ENCODE assay signal across 10 cellular contexts in genomic region chr16:50259334-50260205, GRCh38. TPM values are rescaled to one million over a fixed set of nuclear protein-coding genes. Genes with fewer than 3 reads are reported as not detected.
DNase-seq lines count a peak whose midpoint lies in the region; ATAC-seq and TF ChIP-seq lines count a peak whose summit lies in the region.
"Had no signal": no experiment of that assay in that cellular context is flagged by ENCODE, and none has a peak within 500 bp of the region (broad histone marks: within the 10 kb centered on the region; RNA-seq: fewer than 3 reads in every experiment).

No MANE protein-coding gene starts in this region.

- intact Hi-C loops in natural killer cell (cut with micrococcal nuclease): no loop called here

- H3K27ac ChIP-seq in ectodermal cell (ENCODE audit: insufficient read depth, low read depth, low read length, poor library complexity, severe bottlenecking): peak overlapping the region; percentile 67
- H3K27ac ChIP-seq: body of pancreas had no signal

- no peaks in the 10 kb centered on the region for H3K27me3 ChIP-seq in ectodermal cell (ENCODE audit: control insufficient read depth, insufficient read depth, low read length, poor library complexity, severe bottlenecking)
- H3K27me3 ChIP-seq: body of pancreas had no signal

- no peaks in the 10 kb centered on the region for H3K9me3 Mint-ChIP-seq in natural killer cell

- no peaks in the 10 kb centered on the region for H3K9me3 ChIP-seq in ectodermal cell (ENCODE audit: control insufficient read depth, low read length)
- H3K9me3 ChIP-seq: body of pancreas had no signal

- ATAC-seq in natural killer cell (no peak), HG02610 (IDR thresholded peaks at IDR 0.05; ENCODE audit: unreplicated experiment) (no peak), GM19467 (IDR thresholded peaks at IDR 0.05; ENCODE audit: unreplicated experiment) (no peak)
- ATAC-seq: body of pancreas; naive thymus-derived CD4-positive, alpha-beta T cell had no signal

- H3K36me3 Mint-ChIP-seq in natural killer cell: no peaks in the 10 kb centered on the region

- H3K4me1 ChIP-seq in ectodermal cell (ENCODE audit: control insufficient read depth, insufficient read depth, low read length): peaks cover 12% of the 10 kb centered on the region
- H3K4me1 ChIP-seq: body of pancreas had no signal

- peak overlapping the region; percentile 2 for H3K4me3 Mint-ChIP-seq in natural killer cell

- no peak overlapping the region for H3K4me3 ChIP-seq in ectodermal cell (ENCODE audit: insufficient read depth, low read depth, low read length)
- H3K4me3 ChIP-seq: body of pancreas had no signal

- TF ChIP-seq CTCF in natural killer cell (IDR thresholded peaks at IDR 0.05): no peak

- DNase-seq in CD1c-positive myeloid dendritic cell (ENCODE audit: extremely low spot score) (peak; percentile 28), NCI-H2171 (lab: John Stamatoyannopoulos, UW) (peak; percentile 59), natural killer cell (no peak), hepatic stellate cell (ENCODE audit: low spot score) (no peak), HT-29 (ENCODE audit: low spot score) (no peak)

- no peaks in the 10 kb centered on the region for H3K27me3 Mint-ChIP-seq in natural killer cell (ENCODE audit: low read depth in 2 of 2)

- peak overlapping the region; percentile 36 to 88 for H3K27ac Mint-ChIP-seq in natural killer cell

- no peaks in the 10 kb centered on the region for H3K36me3 ChIP-seq in ectodermal cell (ENCODE audit: control insufficient read depth, insufficient read depth, low read length)

- 60 to 64% methylated on average over 23 of the region's 23 CpGs for WGBS in ectodermal cell, 2 experiments

- peaks cover 53 to 59% of the 10 kb centered on the region in 2 donors for H3K4me1 Mint-ChIP-seq in natural killer cell

RNA-seq across cellular contexts. Expression of gene ADCY7, which starts 6.8 kb away (rescaled TPM):
- 2.6 TPM for polyA plus RNA-seq in ectodermal cell (2013, experiment 1 of 4)
- polyA plus RNA-seq in ectodermal cell (2013, experiment 2 of 4): 3.5 TPM
- polyA plus RNA-seq in ectodermal cell (2013, experiment 3 of 4): 5.3 TPM
- polyA plus RNA-seq in ectodermal cell (2013, experiment 4 of 4): 4.5 TPM
- 100 to 1,000 TPM; 479 to 591 (median 512) TPM for total RNA-seq in natural killer cell
- 1.0 and 1.1 TPM in 2 replicates for total RNA-seq in HT-29 (2014; rRNA removed; shearing (Covaris generic))

Comparison
In these comparisons a context has a peak if more than half of its experiments do, and no peak if none do; other contexts are left out.
1. DNase-seq: peak in CD1c-positive myeloid dendritic cell (single experiment) and NCI-H2171 (single experiment); none in natural killer cell (single experiment), hepatic stellate cell (single experiment) and HT-29 (single experiment).
2. RNA of gene ADCY7, which starts 6.8 kb away (total RNA-seq): 479 to 591 TPM in natural killer cell; 1.0 to 1.1 TPM in HT-29; every median in the first group is over 100 times any median in the second.